23 cellular contexts compared by ENCODE assay signal in genomic region chr13:30757026-30757425, GRCh38. TPM values are rescaled to one million over a fixed set of nuclear protein-coding genes. Genes with fewer than 3 reads are reported as not detected.
"Had no signal": no experiment of that assay in that cellular context is flagged by ENCODE, and none has a peak within 500 bp of the region (broad histone marks: within the 10 kb centered on the region; RNA-seq: fewer than 3 reads in every experiment).

No MANE protein-coding gene starts in this region.

- H3K27me3 Mint-ChIP-seq: activated CD4-positive, alpha-beta memory T cell treated with anti-CD3 and anti-CD28 coated beads for 36 hours; activated CD4-positive, alpha-beta T cell treated with anti-CD3 and anti-CD28 coated beads, Interleukin-2, amount 10 ng/mL, durations not matched to agents 24 days and 14 days; activated T-cell treated with anti-CD3 and anti-CD28 coated beads, Interleukin-2, amount 50 U/mL, for 24 hours; naive thymus-derived CD4-positive, alpha-beta T cell had no signal

- H3K4me3 Mint-ChIP-seq: activated CD4-positive, alpha-beta memory T cell treated with anti-CD3 and anti-CD28 coated beads for 36 hours; activated CD4-positive, alpha-beta T cell treated with anti-CD3 and anti-CD28 coated beads, Interleukin-2, amount 10 ng/mL, durations not matched to agents 24 days and 14 days; activated T-cell treated with anti-CD3 and anti-CD28 coated beads, Interleukin-2, amount 50 U/mL, for 24 hours; naive thymus-derived CD4-positive, alpha-beta T cell; neural crest cell had no signal

- H3K27ac Mint-ChIP-seq: activated CD4-positive, alpha-beta memory T cell treated with anti-CD3 and anti-CD28 coated beads for 36 hours; activated CD4-positive, alpha-beta T cell treated with anti-CD3 and anti-CD28 coated beads, Interleukin-2, amount 10 ng/mL, durations not matched to agents 24 days and 14 days; activated T-cell treated with anti-CD3 and anti-CD28 coated beads, Interleukin-2, amount 50 U/mL, for 24 hours had no signal

- H3K4me1 ChIP-seq: upper lobe of right lung had no signal

- H3K36me3 ChIP-seq: gastrocnemius medialis, right atrium auricular region, suprapubic skin, tibial artery had no signal

- H3K4me3 ChIP-seq: gastrocnemius medialis, right atrium auricular region, spleen, suprapubic skin, tibial artery, upper lobe of right lung had no signal

- DNase-seq: activated CD4-positive, alpha-beta memory T cell treated with anti-CD3 and anti-CD28 coated beads for 36 hours; activated CD4-positive, alpha-beta T cell treated with anti-CD3 and anti-CD28 coated beads, Interleukin-2, amount 10 ng/mL, durations not matched to agents 24 days and 14 days; activated CD4-positive, CD25-positive, alpha-beta regulatory T cell treated with anti-CD3 and anti-CD28 coated beads, Interleukin-2, amount 50 U/mL, for 72 hours; activated CD8-positive, alpha-beta memory T cell treated with anti-CD3 and anti-CD28 coated beads, Interleukin-2, amount 50 U/mL, for 48 hours; activated gamma-delta T cell; activated naive CD4-positive, alpha-beta T cell treated with anti-CD3 and anti-CD28 coated beads, Interleukin-2, amount 50 U/mL, for 16 hours; activated T-cell treated with anti-CD3 and anti-CD28 coated beads, Interleukin-2, amount 50 U/mL, for 24 hours; effector CD8-positive, alpha-beta T cell; erythroblast; gastrocnemius medialis; head of caudate nucleus; midbrain; naive thymus-derived CD4-positive, alpha-beta T cell; spleen; stimulated activated naive CD4-positive, alpha-beta T cell; T-helper 2 cell; tibial artery; upper lobe of right lung had no signal

- H3K27ac ChIP-seq: gastrocnemius medialis, right atrium auricular region, spleen, suprapubic skin, tibial artery, upper lobe of right lung had no signal

- H3K27me3 ChIP-seq: gastrocnemius medialis, right atrium auricular region, spleen, tibial artery had no signal

- H3K9me3 Mint-ChIP-seq: activated CD4-positive, alpha-beta memory T cell treated with anti-CD3 and anti-CD28 coated beads for 36 hours; activated CD4-positive, alpha-beta T cell treated with anti-CD3 and anti-CD28 coated beads, Interleukin-2, amount 10 ng/mL, durations not matched to agents 24 days and 14 days; activated T-cell treated with anti-CD3 and anti-CD28 coated beads, Interleukin-2, amount 50 U/mL, for 24 hours; naive thymus-derived CD4-positive, alpha-beta T cell; neural crest cell had no signal

- H3K9me3 ChIP-seq: gastrocnemius medialis, right atrium auricular region, spleen, suprapubic skin, tibial artery, upper lobe of right lung had no signal

RNA-seq across cellular contexts. Expression of gene ALOX5AP, which starts 21.7 kb away (rescaled TPM):
- total RNA-seq: bronchial epithelial cell, neural crest cell, pulmonary artery endothelial cell had no signal
